Comparison of ENCODE assay signal across 10 cellular contexts in the genomic region with DNA sequence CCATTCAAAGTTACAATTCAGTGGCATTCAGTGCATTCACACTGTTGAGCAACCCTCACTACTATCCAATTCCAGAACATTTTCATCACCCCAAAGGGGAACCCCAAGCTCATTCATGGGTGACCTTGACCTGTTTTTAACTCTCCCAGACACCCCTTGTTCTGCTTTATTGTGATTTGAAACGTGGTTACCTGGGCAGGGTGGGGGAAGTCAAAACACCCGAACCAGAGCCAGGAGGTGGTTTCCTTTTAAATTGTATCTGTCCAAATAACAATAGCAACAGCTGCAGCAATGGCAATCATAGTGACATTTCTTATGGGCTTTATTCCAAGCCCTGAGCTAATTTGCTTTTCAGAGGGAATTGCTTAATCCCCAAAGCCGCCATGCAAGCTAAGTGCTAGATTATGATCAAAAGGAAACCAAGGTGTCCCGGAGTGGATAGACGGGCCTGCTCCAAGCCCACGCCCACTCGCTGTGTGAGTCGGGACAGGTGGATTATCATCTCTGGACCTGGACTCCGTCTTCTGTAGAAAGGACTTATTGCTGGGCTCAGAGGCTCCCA. TPM values are rescaled to one million over a fixed set of nuclear protein-coding genes. Genes with fewer than 3 reads are reported as not detected.
DNase-seq lines count a peak whose midpoint lies in the region; ATAC-seq and TF ChIP-seq lines count a peak whose summit lies in the region.
"Had no signal": no experiment of that assay in that cellular context is flagged by ENCODE, and none has a peak within 500 bp of the region (broad histone marks: within the 10 kb centered on the region; RNA-seq: fewer than 3 reads in every experiment).

No MANE protein-coding gene starts in this region.

- peak overlapping the region in 4 of 8 donors; percentile 12 to 69 (median 28) for H3K4me3 Mint-ChIP-seq in CD4-positive, alpha-beta memory T cell
- peak overlapping the region; percentile 95 for H3K4me3 Mint-ChIP-seq in activated T-cell treated with anti-CD3 and anti-CD28 coated beads, Interleukin-2, amount 50 U/mL, for 72 hours

- no peaks in the 10 kb centered on the region for H3K36me3 Mint-ChIP-seq in CD4-positive, alpha-beta memory T cell
- H3K36me3 Mint-ChIP-seq in activated T-cell treated with anti-CD3 and anti-CD28 coated beads, Interleukin-2, amount 50 U/mL, for 72 hours (ENCODE audit: insufficient read depth in 2 of 2), result peaks cover 7 to 23% of the 10 kb centered on the region in 2 donors

- peak overlapping the region; percentile 14 for H3K27ac ChIP-seq in CD4-positive, alpha-beta memory T cell (ENCODE audit: low read depth, low read length)
- peak overlapping the region in 1 of 2 donors; percentile 44 for H3K27ac ChIP-seq in left lung
- H3K27ac ChIP-seq: cardiac muscle cell had no signal

- ATAC-seq in GM18520 (IDR thresholded peaks at IDR 0.05; ENCODE audit: unreplicated experiment) (peak; percentile 36), left lung (peak; percentile 10)
- no peak for ATAC-seq in activated T-cell treated with anti-CD3 and anti-CD28 coated beads, Interleukin-2, amount 50 U/mL, for 72 hours (replicated peaks in 1 of 2)

- peak in 3 of 5 donors; percentile 24 to 70 (median 53) for DNase-seq in CD4-positive, alpha-beta memory T cell
- DNase-seq in activated T-cell treated with anti-CD3 and anti-CD28 coated beads, Interleukin-2, amount 50 U/mL, for 72 hours, result no peak
- no peak for DNase-seq in left lung
- DNase-seq in C1 segment of cervical spinal cord (lab: John Stamatoyannopoulos, UW), result no peak
- no peak for DNase-seq in T-helper 9 cell
- DNase-seq in ecto neural progenitor cell (ENCODE audit: low spot score), result no peak
- no peak for DNase-seq in head of caudate nucleus

- no peaks in the 10 kb centered on the region for H3K27me3 Mint-ChIP-seq in CD4-positive, alpha-beta memory T cell
- H3K27me3 Mint-ChIP-seq in activated T-cell treated with anti-CD3 and anti-CD28 coated beads, Interleukin-2, amount 50 U/mL, for 72 hours (ENCODE audit: low read depth), result no peaks in the 10 kb centered on the region

- intact Hi-C loops in CD4-positive, alpha-beta memory T cell (cut with micrococcal nuclease), result no loop called here
- intact Hi-C loops in left lung (cut with DNase I) (no loop called here), head of caudate nucleus (cut with DNase I) (no loop called here)

- no peaks in the 10 kb centered on the region for H3K9me3 Mint-ChIP-seq in CD4-positive, alpha-beta memory T cell
- H3K9me3 Mint-ChIP-seq in activated T-cell treated with anti-CD3 and anti-CD28 coated beads, Interleukin-2, amount 50 U/mL, for 72 hours, result no peaks in the 10 kb centered on the region

- peak overlapping the region; percentile 31 to 88 (median 70) for H3K27ac Mint-ChIP-seq in CD4-positive, alpha-beta memory T cell
- H3K27ac Mint-ChIP-seq in activated T-cell treated with anti-CD3 and anti-CD28 coated beads, Interleukin-2, amount 50 U/mL, for 72 hours, result peak overlapping the region; percentile 99

- TF ChIP-seq CTCF in left lung (IDR thresholded peaks at IDR 0.05), result no peak

- no peaks in the 10 kb centered on the region for H3K27me3 ChIP-seq in CD4-positive, alpha-beta memory T cell (ENCODE audit: insufficient read depth, low read length)
- no peaks in the 10 kb centered on the region for H3K27me3 ChIP-seq in left lung
- H3K27me3 ChIP-seq: cardiac muscle cell had no signal

- POLR2A ChIA-PET in CD4-positive, alpha-beta memory T cell (lab: Charles Lee; ENCODE audit: partially characterized antibody), result interaction anchor here (1.3 to 12.4 kb wide), 4 partner anchors 13 to 43 kb away, joined by 3 to 301 read pairs (median 6); partner anchors contain the start of gene CALM3

- no peaks in the 10 kb centered on the region for H3K36me3 ChIP-seq in CD4-positive, alpha-beta memory T cell (ENCODE audit: insufficient read depth, low read length)
- no peaks in the 10 kb centered on the region for H3K36me3 ChIP-seq in left lung
- H3K36me3 ChIP-seq: cardiac muscle cell had no signal

- peaks cover 23 to 61% (median 35%) of the 10 kb centered on the region in 4 donors for H3K4me1 Mint-ChIP-seq in CD4-positive, alpha-beta memory T cell
- peaks cover 85% of the 10 kb centered on the region for H3K4me1 Mint-ChIP-seq in activated T-cell treated with anti-CD3 and anti-CD28 coated beads, Interleukin-2, amount 50 U/mL, for 72 hours (ENCODE audit: low read depth)

- CTCF ChIA-PET in CD4-positive, alpha-beta memory T cell (lab: Charles Lee; ENCODE audit: partially characterized antibody), result interaction anchor here (0.7 to 11.6 kb wide), 4 partner anchors 11 to 46 kb away, joined by 3 to 188 read pairs (median 32); partner anchors contain the start of gene DACT3

- no peak overlapping the region for H3K4me3 ChIP-seq in CD4-positive, alpha-beta memory T cell (ENCODE audit: low read length in 2 of 2)
- no peak overlapping the region for H3K4me3 ChIP-seq in left lung
- H3K4me3 ChIP-seq: cardiac muscle cell had no signal

- H3K9me3 ChIP-seq in CD4-positive, alpha-beta memory T cell (ENCODE audit: control insufficient read depth in 1 of 2, low read length in 2 of 2), result no peaks in the 10 kb centered on the region
- no peaks in the 10 kb centered on the region for H3K9me3 ChIP-seq in left lung

- H3K4me1 ChIP-seq in CD4-positive, alpha-beta memory T cell (ENCODE audit: insufficient read depth, low read length), result peaks cover 67% of the 10 kb centered on the region
- peaks cover 12 to 63% of the 10 kb centered on the region in 2 donors for H3K4me1 ChIP-seq in left lung

RNA-seq across cellular contexts. Expression of gene PTGIR, which starts 6.1 kb away (rescaled TPM):
- total RNA-seq in CD4-positive, alpha-beta memory T cell, result 1 to 10 TPM; 1.0 to 1.9 TPM
- polyA plus RNA-seq in CD4-positive, alpha-beta memory T cell, result under 1 TPM; 0.11 to 0.75 TPM
- 10 to 100 TPM; 32.4 to 47.1 TPM for total RNA-seq in activated T-cell treated with anti-CD3 and anti-CD28 coated beads, Interleukin-2, amount 50 U/mL, for 72 hours
- 10 to 100 TPM in 1 of 2 donors, 1 to 10 TPM in 1; 9.8 to 12.1 TPM for total RNA-seq in left lung

RNA-seq across cellular contexts. Expression of gene GNG8, which starts 17.3 kb away (rescaled TPM):
- not detected for total RNA-seq in CD4-positive, alpha-beta memory T cell
- polyA plus RNA-seq in CD4-positive, alpha-beta memory T cell, result not detected
- 10 to 100 TPM; 24.8 to 29.5 TPM for total RNA-seq in activated T-cell treated with anti-CD3 and anti-CD28 coated beads, Interleukin-2, amount 50 U/mL, for 72 hours
- not detected for total RNA-seq in left lung
- total RNA-seq: cardiac muscle cell, sciatic nerve had no signal

RNA-seq across cellular contexts. Expression of gene CALM3, which starts 17.6 kb away (rescaled TPM):
- 100 to 1,000 TPM; 206 to 212 TPM for total RNA-seq in CD4-positive, alpha-beta memory T cell
- 100 to 1,000 TPM; 169 to 176 TPM for polyA plus RNA-seq in CD4-positive, alpha-beta memory T cell
- 100 to 1,000 TPM; 292 to 300 TPM for total RNA-seq in activated T-cell treated with anti-CD3 and anti-CD28 coated beads, Interleukin-2, amount 50 U/mL, for 72 hours
- total RNA-seq in left lung, result 100 to 1,000 TPM; 178 to 225 TPM

RNA-seq across cellular contexts. Expression of gene DACT3, which starts 42.2 kb away (rescaled TPM):
- not detected for total RNA-seq in CD4-positive, alpha-beta memory T cell
- polyA plus RNA-seq in CD4-positive, alpha-beta memory T cell, result not detected
- total RNA-seq in activated T-cell treated with anti-CD3 and anti-CD28 coated beads, Interleukin-2, amount 50 U/mL, for 72 hours, result 1 to 10 TPM; 3.4 to 7.0 TPM
- 10 to 100 TPM in 1 of 2 donors, 1 to 10 TPM in 1; 6.6 to 15.0 TPM for total RNA-seq in left lung

Comparison
In these comparisons a context has a peak if more than half of its experiments do, and no peak if none do; other contexts are left out.
1. DNase-seq: peak in CD4-positive, alpha-beta memory T cell (3 of 5); none in activated T-cell treated with anti-CD3 and anti-CD28 coated beads, Interleukin-2, amount 50 U/mL, for 72 hours (0 of 2), left lung (0 of 2), C1 segment of cervical spinal cord (0 of 14), T-helper 9 cell (single experiment), ecto neural progenitor cell (single experiment) and head of caudate nucleus (0 of 42).
2. ATAC-seq: peak in GM18520 (single experiment) and left lung (single experiment); none in activated T-cell treated with anti-CD3 and anti-CD28 coated beads, Interleukin-2, amount 50 U/mL, for 72 hours (0 of 2).
3. RNA of gene GNG8, which starts 17.3 kb away (total RNA-seq): 24.8 to 29.5 TPM in activated T-cell treated with anti-CD3 and anti-CD28 coated beads, Interleukin-2, amount 50 U/mL, for 72 hours; not detected in left lung and not detected in CD4-positive, alpha-beta memory T cell; every median in the first group is over 10 times any median in the second.